Comparison of ENCODE assay signal across 8 cellular contexts in genomic region chr19:1020868-1021425, GRCh38. TPM values are rescaled to one million over a fixed set of nuclear protein-coding genes. Genes with fewer than 3 reads are reported as not detected.
A peak's percentile ranks its signal among the peaks of the same experiment; 100 is the strongest.
DNase-seq lines count a peak whose midpoint lies in the region; ATAC-seq, FAIRE-seq and TF ChIP-seq lines count a peak whose summit lies in the region.

Gene TMEM259 (minus strand): TSS chr19:1021123. CDS start chr19:1020996, 127 bp downstream.

- no peaks in the 10 kb centered on the region for H3K9me3 ChIP-seq in SK-N-SH

- H2AFZ ChIP-seq in SK-N-SH (ENCODE audit: low read depth) = peak within 1 kb of the TSS; percentile 30

- DNase-seq in NCI-H1092 (lab: John Stamatoyannopoulos, UW) = peak; percentile 98
- DNase-seq in SK-N-SH = peak; percentile 99
- peak; percentile 98 for DNase-seq in activated naive CD4-positive, alpha-beta T cell treated with anti-CD3 and anti-CD28 coated beads, Interleukin-2, amount 10 ng/mL, durations not matched to agents 7 days and 5 days
- peak; percentile 100 for DNase-seq in frontal cortex (ENCODE audit: low spot score in 2 of 2)
- peak; percentile 76 for DNase-seq in non-pigmented ciliary epithelial cell (ENCODE audit: low read depth)
- peak; percentile 59 to 98 (median 95) for DNase-seq in substantia nigra (lab: John Stamatoyannopoulos, UW)

- H3K4me1 ChIP-seq in SK-N-SH (ENCODE audit: control insufficient read depth in 1 of 2, insufficient read depth in 2 of 2, low read depth in 1 of 2, low read length in 1 of 2) = peaks cover 13 to 26% of the 10 kb centered on the region in 2 experiments; a peak in 1 of 4 replicates

- H3K9ac ChIP-seq in SK-N-SH = peak within 1 kb of the TSS; percentile 83

- TF ChIP-seq RAD21 in SK-N-SH (IDR thresholded peaks at IDR 0.05; ENCODE audit: low read length) = no peak

- no peak for FAIRE-seq in frontal cortex (lab: Jason Lieb, UNC)

- peak within 1 kb of the TSS; percentile 73 to 91 for H3K27ac ChIP-seq in SK-N-SH (ENCODE audit: low read depth in 2 of 2, low read length in 1 of 2)
- H3K27ac ChIP-seq in substantia nigra (ENCODE audit: low read depth, low read length, poor library complexity, severe bottlenecking) = peak within 1 kb of the TSS; percentile 82

- TF ChIP-seq EP300 in SK-N-SH (IDR thresholded peaks at IDR 0.05; ENCODE audit: borderline replicate concordance in 1 of 2, low read depth in 1 of 2, low read length in 1 of 2) = no peak; a peak in 1 of 4 replicates

- peak within 1 kb of the TSS; percentile 97 for H3K4me2 ChIP-seq in SK-N-SH

- H4K20me1 ChIP-seq in SK-N-SH (ENCODE audit: insufficient read depth) = peaks cover 47% of the 10 kb centered on the region

- peak; percentile 76 for ATAC-seq in HG02588 (IDR thresholded peaks at IDR 0.05; ENCODE audit: unreplicated experiment)

- H3K36me3 Mint-ChIP-seq in activated naive CD4-positive, alpha-beta T cell treated with anti-CD3 and anti-CD28 coated beads, Interleukin-2, amount 10 ng/mL, durations not matched to agents 7 days and 5 days = peaks cover 14% of the 10 kb centered on the region

- peak within 1 kb of the TSS; percentile 99 for H3K27ac Mint-ChIP-seq in activated naive CD4-positive, alpha-beta T cell treated with anti-CD3 and anti-CD28 coated beads, Interleukin-2, amount 10 ng/mL, durations not matched to agents 7 days and 5 days

- peaks cover 27% of the 10 kb centered on the region for H3F3A ChIP-seq in SK-N-SH (replicated peaks; ENCODE audit: insufficient read depth)

- peaks cover 3% of the 10 kb centered on the region for H3K27me3 Mint-ChIP-seq in activated naive CD4-positive, alpha-beta T cell treated with anti-CD3 and anti-CD28 coated beads, Interleukin-2, amount 10 ng/mL, durations not matched to agents 7 days and 5 days

- WGBS in SK-N-SH (ENCODE audit: low lambda C conversion rate) = 0% methylated on average over 15 of the region's 68 CpGs

- POLR2A ChIA-PET in SK-N-SH (lab: Yijun Ruan, JAX) = no interaction called here

- H3K27me3 ChIP-seq in SK-N-SH (ENCODE audit: insufficient read depth) = no peaks in the 10 kb centered on the region

- no peaks in the 10 kb centered on the region for H3K9me3 Mint-ChIP-seq in activated naive CD4-positive, alpha-beta T cell treated with anti-CD3 and anti-CD28 coated beads, Interleukin-2, amount 10 ng/mL, durations not matched to agents 7 days and 5 days

- H3K4me1 Mint-ChIP-seq in activated naive CD4-positive, alpha-beta T cell treated with anti-CD3 and anti-CD28 coated beads, Interleukin-2, amount 10 ng/mL, durations not matched to agents 7 days and 5 days = peaks cover 47% of the 10 kb centered on the region

- peak within 1 kb of the TSS; percentile 95 for H3K4me3 Mint-ChIP-seq in activated naive CD4-positive, alpha-beta T cell treated with anti-CD3 and anti-CD28 coated beads, Interleukin-2, amount 10 ng/mL, durations not matched to agents 7 days and 5 days

- no peaks in the 10 kb centered on the region for H3K9me2 ChIP-seq in SK-N-SH

- CTCF ChIA-PET in SK-N-SH (lab: Yijun Ruan, JAX) = interaction anchor here (0.6 to 2.2 kb wide), 7 partner anchors 37 to 223 kb away, joined by 3 to 11 read pairs (median 3); partner anchors contain the start of gene WDR18
- CTCF ChIA-PET in activated naive CD4-positive, alpha-beta T cell treated with anti-CD3 and anti-CD28 coated beads, Interleukin-2, amount 10 ng/mL, durations not matched to agents 7 days and 5 days (lab: Charles Lee) = no interaction called here

- no peaks in the 10 kb centered on the region for H3K36me3 ChIP-seq in SK-N-SH (replicated peaks in 1 of 2; ENCODE audit: control insufficient read depth in 1 of 2, insufficient read depth in 2 of 2, low read length in 1 of 2)

- H3K79me2 ChIP-seq in SK-N-SH (ENCODE audit: insufficient read depth) = peaks cover 50% of the 10 kb centered on the region

- H3K4me3 ChIP-seq in GM08714 (ENCODE audit: low read length) = peak within 1 kb of the TSS; percentile 88
- H3K4me3 ChIP-seq in SK-N-SH (ENCODE audit: low read depth in 2 of 2, low read length in 1 of 2) = peak within 1 kb of the TSS; percentile 69 to 79

- TF ChIP-seq CTCF in SK-N-SH (IDR thresholded peaks at IDR 0.05) = no peak

TF ChIP-seq in SK-N-SH, 30 proteins besides CTCF, POLR2A, EP300 and RAD21 (continues in another document):
- no peak for TF ChIP-seq FOSL2 (IDR thresholded peaks at IDR 0.05; ENCODE audit: borderline replicate concordance, low read depth)
- TF ChIP-seq NFIC (IDR thresholded peaks at IDR 0.05; ENCODE audit: borderline replicate concordance) = no peak
- TF ChIP-seq RXRA (IDR thresholded peaks at IDR 0.05; ENCODE audit: borderline replicate concordance, low read depth) = no peak
- TF ChIP-seq RCOR1 (IDR thresholded peaks at IDR 0.05; ENCODE audit: low read length) = no peak
- TF ChIP-seq MXI1 (IDR thresholded peaks at IDR 0.05; ENCODE audit: low read depth, low read length) = peak; percentile 39; the same call in 1 of the 2 replicates
- peak; percentile 62; the same call in 1 of the 2 replicates for TF ChIP-seq REST (IDR thresholded peaks at IDR 0.05; ENCODE audit: low read depth, low read length)
- no peak for TF ChIP-seq SMC3 (IDR thresholded peaks at IDR 0.05; ENCODE audit: low read depth, low read length)
- no peak for TF ChIP-seq EZH2phosphoT487 (IDR thresholded peaks at IDR 0.05; ENCODE audit: borderline replicate concordance, low read depth)
- TF ChIP-seq TCF12 (IDR thresholded peaks at IDR 0.05) = no peak
- no peak for TF ChIP-seq IRF3 (IDR thresholded peaks at IDR 0.05; ENCODE audit: low read depth, low read length)
- 0 out of 2 replicates have a peak, but pooled peaks have one; percentile 33 for TF ChIP-seq MAX (IDR thresholded peaks at IDR 0.05; ENCODE audit: low read depth)
- no peak for TF ChIP-seq RFX5 (IDR thresholded peaks at IDR 0.05; ENCODE audit: low read length)
- TF ChIP-seq USF1 (IDR thresholded peaks at IDR 0.05; ENCODE audit: borderline replicate concordance, low read depth) = no peak
- TF ChIP-seq ZBTB33 (IDR thresholded peaks at IDR 0.05; ENCODE audit: borderline replicate concordance, low read depth) = no peak
- TF ChIP-seq FOXJ3 (CRISPR knock-in tag; IDR thresholded peaks at IDR 0.05) = no peak

RNA-seq across cellular contexts. Expression of gene TMEM259, which starts in this region (rescaled TPM):
- polyA plus RNA-seq in SK-N-SH (2012; rRNA removed) = 138 and 145 TPM in 2 replicates
- polyA plus RNA-seq in SK-N-SH (2012; cell fraction: cytosol; rRNA removed) = 38.8 and 61.9 TPM in 2 replicates
- 879 TPM in 2 replicates for polyA plus RNA-seq in SK-N-SH (2012; cell fraction: nucleus; rRNA removed)
- total RNA-seq in frontal cortex = 29.3 TPM

Comparison
In these comparisons a context has a peak if more than half of its experiments do, and no peak if none do; other contexts are left out.
1. Peak in every context shown above with its lines: DNase-seq, ATAC-seq, H3K4me3 ChIP-seq and H3K27ac ChIP-seq.